Comparison of ENCODE assay signal across 8 cellular contexts in the genomic region with DNA sequence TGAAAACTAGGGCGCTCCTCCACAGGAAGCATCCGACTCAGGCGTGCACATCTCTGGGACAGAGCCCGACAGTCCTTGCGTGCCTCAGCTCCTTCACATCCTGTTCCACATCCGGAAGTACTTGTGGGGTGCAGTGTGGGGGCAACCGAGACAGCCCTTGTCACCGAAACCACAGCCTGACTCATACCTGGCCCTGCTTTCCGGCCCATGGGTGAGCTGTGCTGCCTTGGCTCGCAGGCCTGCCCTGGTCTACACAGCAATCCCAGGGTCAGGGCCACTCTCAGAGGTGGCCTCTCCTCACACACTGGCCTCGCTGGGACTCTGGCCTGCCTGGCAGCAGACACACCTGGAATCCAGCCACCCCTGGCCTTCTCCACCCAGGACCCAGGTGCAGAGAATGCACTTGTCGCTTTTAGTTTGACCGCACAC.
A peak's percentile ranks its signal among the peaks of the same experiment; 100 is the strongest.
DNase-seq lines count a peak whose midpoint lies in the region; ATAC-seq and TF ChIP-seq lines count a peak whose summit lies in the region.

No MANE protein-coding gene starts in this region.

- ATAC-seq in HG02610 (IDR thresholded peaks at IDR 0.05; ENCODE audit: unreplicated experiment), result peak; percentile 89

- peak; percentile 97 for DNase-seq in GM12865 (ENCODE audit: low read depth)
- peak; percentile 7 for DNase-seq in NK-92 (lab: John Stamatoyannopoulos, UW; ENCODE audit: unreplicated experiment)
- DNase-seq in activated CD8-positive, alpha-beta memory T cell treated with anti-CD3 and anti-CD28 coated beads, Interleukin-2, amount 50 U/mL, for 4 hours, result peak; percentile 87
- DNase-seq in fibroblast of peridontal ligament (ENCODE audit: extremely low read depth), result peak; percentile 56
- DNase-seq in renal cortical epithelial cell (ENCODE audit: low read depth), result peak; percentile 80
- no peak for DNase-seq in NCI-H82 (lab: John Stamatoyannopoulos, UW)
- DNase-seq in DMS114 treated with DMSO at 0.1 percent for 48 hours (lab: John Stamatoyannopoulos, UW; ENCODE audit: unreplicated experiment), result no peak

- peak overlapping the region; percentile 27 for H3K4me3 ChIP-seq in GM12865 (ENCODE audit: low read depth, low read length)

- TF ChIP-seq CTCF in GM12865 (IDR thresholded peaks at IDR 0.05; ENCODE audit: insufficient read depth, low read depth, low read length, missing control alignments), result no peak

Comparison
In these comparisons a context has a peak if more than half of its experiments do, and no peak if none do; other contexts are left out.
1. DNase-seq: peak in GM12865 (single experiment), NK-92 (single experiment), activated CD8-positive, alpha-beta memory T cell treated with anti-CD3 and anti-CD28 coated beads, Interleukin-2, amount 50 U/mL, for 4 hours (single experiment), fibroblast of peridontal ligament (single experiment) and renal cortical epithelial cell (single experiment); none in NCI-H82 (single experiment) and DMS114 treated with DMSO at 0.1 percent for 48 hours (single experiment).